ENCODE assay signal across 1 cellular context in the genomic region with DNA sequence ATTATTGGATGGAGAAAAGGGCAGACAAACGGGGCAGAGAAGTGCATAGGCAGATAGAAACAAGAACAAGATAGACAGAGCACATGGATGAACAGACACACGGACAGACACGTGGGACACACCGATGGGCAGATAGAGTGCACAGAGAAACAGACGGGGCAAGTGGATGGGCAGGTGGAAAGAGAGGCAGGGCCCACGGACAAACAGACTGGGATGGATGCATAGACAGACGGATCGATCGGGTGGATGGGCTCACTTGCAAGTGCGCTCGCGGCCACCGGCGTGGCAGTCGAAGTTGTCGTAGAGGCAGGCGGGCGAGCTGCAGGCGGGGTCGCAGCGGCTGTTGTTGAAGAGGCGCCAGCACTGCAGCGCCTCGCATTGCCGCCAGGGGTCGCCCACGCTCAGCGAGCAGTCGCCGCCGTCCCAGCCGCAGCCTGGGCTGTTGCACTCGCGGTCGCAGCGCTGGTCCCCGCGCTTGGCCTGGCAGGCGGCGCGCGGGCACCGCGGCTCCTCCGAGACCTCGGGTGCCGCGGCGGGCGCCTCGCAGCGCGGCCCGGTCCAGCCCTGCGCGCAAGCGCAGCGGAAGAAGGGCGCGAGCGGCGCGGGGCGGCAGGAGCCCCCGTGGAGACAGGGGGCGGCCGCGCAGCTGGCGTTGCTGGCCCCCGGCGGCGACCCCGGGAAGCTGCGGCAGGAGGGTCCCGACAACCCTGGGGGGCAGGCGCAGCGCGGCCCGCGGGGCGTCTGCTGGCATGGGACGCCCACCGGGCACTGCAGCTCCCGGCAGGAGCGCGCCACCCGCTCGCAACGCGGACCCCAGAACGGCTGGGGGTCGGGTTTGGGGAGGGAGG.
TF ChIP-seq lines count a peak whose summit lies in the region.

No MANE protein-coding gene starts in this region.

TF ChIP-seq in K562, 482 proteins besides CTCF, POLR2A, EP300 and RAD21 (continued from another document and continues in another):
- TF ChIP-seq, protein P1, sequence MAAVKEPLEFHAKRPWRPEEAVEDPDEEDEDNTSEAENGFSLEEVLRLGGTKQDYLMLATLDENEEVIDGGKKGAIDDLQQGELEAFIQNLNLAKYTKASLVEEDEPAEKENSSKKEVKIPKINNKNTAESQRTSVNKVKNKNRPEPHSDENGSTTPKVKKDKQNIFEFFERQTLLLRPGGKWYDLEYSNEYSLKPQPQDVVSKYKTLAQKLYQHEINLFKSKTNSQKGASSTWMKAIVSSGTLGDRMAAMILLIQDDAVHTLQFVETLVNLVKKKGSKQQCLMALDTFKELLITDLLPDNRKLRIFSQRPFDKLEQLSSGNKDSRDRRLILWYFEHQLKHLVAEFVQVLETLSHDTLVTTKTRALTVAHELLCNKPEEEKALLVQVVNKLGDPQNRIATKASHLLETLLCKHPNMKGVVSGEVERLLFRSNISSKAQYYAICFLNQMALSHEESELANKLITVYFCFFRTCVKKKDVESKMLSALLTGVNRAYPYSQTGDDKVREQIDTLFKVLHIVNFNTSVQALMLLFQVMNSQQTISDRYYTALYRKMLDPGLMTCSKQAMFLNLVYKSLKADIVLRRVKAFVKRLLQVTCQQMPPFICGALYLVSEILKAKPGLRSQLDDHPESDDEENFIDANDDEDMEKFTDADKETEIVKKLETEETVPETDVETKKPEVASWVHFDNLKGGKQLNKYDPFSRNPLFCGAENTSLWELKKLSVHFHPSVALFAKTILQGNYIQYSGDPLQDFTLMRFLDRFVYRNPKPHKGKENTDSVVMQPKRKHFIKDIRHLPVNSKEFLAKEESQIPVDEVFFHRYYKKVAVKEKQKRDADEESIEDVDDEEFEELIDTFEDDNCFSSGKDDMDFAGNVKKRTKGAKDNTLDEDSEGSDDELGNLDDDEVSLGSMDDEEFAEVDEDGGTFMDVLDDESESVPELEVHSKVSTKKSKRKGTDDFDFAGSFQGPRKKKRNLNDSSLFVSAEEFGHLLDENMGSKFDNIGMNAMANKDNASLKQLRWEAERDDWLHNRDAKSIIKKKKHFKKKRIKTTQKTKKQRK (IDR thresholded peaks at IDR 0.05; ENCODE audit: borderline replicate concordance, low read depth, low read length): no peak
- peak in 1 of 2 experiments; percentile 68; a peak in 3 of 4 replicates for TF ChIP-seq MNT (conservative IDR thresholded peaks at IDR 0.05)
- no peak for TF ChIP-seq TAF9B (IDR thresholded peaks at IDR 0.05; ENCODE audit: partially characterized antibody)
- no peak for TF ChIP-seq SMAD1 (IDR thresholded peaks at IDR 0.05; ENCODE audit: low read depth, low read length, partially characterized antibody)
- TF ChIP-seq PHF20 (IDR thresholded peaks at IDR 0.05; ENCODE audit: partially characterized antibody): no peak
- TF ChIP-seq FOXM1 (IDR thresholded peaks at IDR 0.05; ENCODE audit: low read depth): no peak
- no peak for TF ChIP-seq FOXM1 (CRISPR knock-in tag; IDR thresholded peaks at IDR 0.05; ENCODE audit: low read depth)
- no peak for TF ChIP-seq TEAD1 (CRISPR knock-in tag; IDR thresholded peaks at IDR 0.05)
- no peak for TF ChIP-seq ZNF282 (CRISPR knock-in tag; IDR thresholded peaks at IDR 0.05)
- no peak for TF ChIP-seq SRSF1 (IDR thresholded peaks at IDR 0.05; ENCODE audit: low read depth, low read length)
- TF ChIP-seq ZNF121 (CRISPR knock-in tag; conservative IDR thresholded peaks at IDR 0.05): no peak
- no peak for TF ChIP-seq STAT5B (CRISPR knock-in tag; IDR thresholded peaks at IDR 0.05)
- TF ChIP-seq ZNF586 (CRISPR knock-in tag; conservative IDR thresholded peaks at IDR 0.05): no peak
- TF ChIP-seq TRIM24 (IDR thresholded peaks at IDR 0.05): no peak
- peak; percentile 93 for TF ChIP-seq STAG1 (CRISPR knock-in tag; IDR thresholded peaks at IDR 0.05; ENCODE audit: borderline replicate concordance)
- TF ChIP-seq, protein P2, sequence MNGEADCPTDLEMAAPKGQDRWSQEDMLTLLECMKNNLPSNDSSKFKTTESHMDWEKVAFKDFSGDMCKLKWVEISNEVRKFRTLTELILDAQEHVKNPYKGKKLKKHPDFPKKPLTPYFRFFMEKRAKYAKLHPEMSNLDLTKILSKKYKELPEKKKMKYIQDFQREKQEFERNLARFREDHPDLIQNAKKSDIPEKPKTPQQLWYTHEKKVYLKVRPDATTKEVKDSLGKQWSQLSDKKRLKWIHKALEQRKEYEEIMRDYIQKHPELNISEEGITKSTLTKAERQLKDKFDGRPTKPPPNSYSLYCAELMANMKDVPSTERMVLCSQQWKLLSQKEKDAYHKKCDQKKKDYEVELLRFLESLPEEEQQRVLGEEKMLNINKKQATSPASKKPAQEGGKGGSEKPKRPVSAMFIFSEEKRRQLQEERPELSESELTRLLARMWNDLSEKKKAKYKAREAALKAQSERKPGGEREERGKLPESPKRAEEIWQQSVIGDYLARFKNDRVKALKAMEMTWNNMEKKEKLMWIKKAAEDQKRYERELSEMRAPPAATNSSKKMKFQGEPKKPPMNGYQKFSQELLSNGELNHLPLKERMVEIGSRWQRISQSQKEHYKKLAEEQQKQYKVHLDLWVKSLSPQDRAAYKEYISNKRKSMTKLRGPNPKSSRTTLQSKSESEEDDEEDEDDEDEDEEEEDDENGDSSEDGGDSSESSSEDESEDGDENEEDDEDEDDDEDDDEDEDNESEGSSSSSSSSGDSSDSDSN (IDR thresholded peaks at IDR 0.05; ENCODE audit: borderline replicate concordance in 1 of 2, low read depth in 2 of 2, low read length in 2 of 2): peak in 1 of 2 experiments; percentile 83; a peak in 1 of 4 replicates
- no peak for TF ChIP-seq IFI16 (CRISPR knock-in tag; IDR thresholded peaks at IDR 0.05)
- no peak for TF ChIP-seq RNF2 (IDR thresholded peaks at IDR 0.05)
- TF ChIP-seq ZNF431 (CRISPR knock-in tag; IDR thresholded peaks at IDR 0.05): no peak
- TF ChIP-seq ASH1L (IDR thresholded peaks at IDR 0.05; ENCODE audit: borderline replicate concordance, low read depth, partially characterized antibody): no peak
- no peak for TF ChIP-seq ZNF384 (IDR thresholded peaks at IDR 0.05; ENCODE audit: low read depth, low read length)
- TF ChIP-seq, protein P3, sequence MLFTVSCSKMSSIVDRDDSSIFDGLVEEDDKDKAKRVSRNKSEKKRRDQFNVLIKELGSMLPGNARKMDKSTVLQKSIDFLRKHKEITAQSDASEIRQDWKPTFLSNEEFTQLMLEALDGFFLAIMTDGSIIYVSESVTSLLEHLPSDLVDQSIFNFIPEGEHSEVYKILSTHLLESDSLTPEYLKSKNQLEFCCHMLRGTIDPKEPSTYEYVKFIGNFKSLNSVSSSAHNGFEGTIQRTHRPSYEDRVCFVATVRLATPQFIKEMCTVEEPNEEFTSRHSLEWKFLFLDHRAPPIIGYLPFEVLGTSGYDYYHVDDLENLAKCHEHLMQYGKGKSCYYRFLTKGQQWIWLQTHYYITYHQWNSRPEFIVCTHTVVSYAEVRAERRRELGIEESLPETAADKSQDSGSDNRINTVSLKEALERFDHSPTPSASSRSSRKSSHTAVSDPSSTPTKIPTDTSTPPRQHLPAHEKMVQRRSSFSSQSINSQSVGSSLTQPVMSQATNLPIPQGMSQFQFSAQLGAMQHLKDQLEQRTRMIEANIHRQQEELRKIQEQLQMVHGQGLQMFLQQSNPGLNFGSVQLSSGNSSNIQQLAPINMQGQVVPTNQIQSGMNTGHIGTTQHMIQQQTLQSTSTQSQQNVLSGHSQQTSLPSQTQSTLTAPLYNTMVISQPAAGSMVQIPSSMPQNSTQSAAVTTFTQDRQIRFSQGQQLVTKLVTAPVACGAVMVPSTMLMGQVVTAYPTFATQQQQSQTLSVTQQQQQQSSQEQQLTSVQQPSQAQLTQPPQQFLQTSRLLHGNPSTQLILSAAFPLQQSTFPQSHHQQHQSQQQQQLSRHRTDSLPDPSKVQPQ (CRISPR knock-in tag; IDR thresholded peaks at IDR 0.05; ENCODE audit: borderline replicate concordance): no peak
- no peak for TF ChIP-seq DDX20 (tag; IDR thresholded peaks at IDR 0.05; ENCODE audit: low read depth)
- no peak for TF ChIP-seq ETV6 (IDR thresholded peaks at IDR 0.05; ENCODE audit: borderline replicate concordance in 1 of 2, low read depth in 2 of 2, low read length in 1 of 2)
- no peak for TF ChIP-seq ETV6 (CRISPR knock-in tag; IDR thresholded peaks at IDR 0.05; ENCODE audit: borderline replicate concordance)
- no peak for TF ChIP-seq ZFPM2 (CRISPR knock-in tag; IDR thresholded peaks at IDR 0.05)
- no peak for TF ChIP-seq MITF (IDR thresholded peaks at IDR 0.05)
- no peak for TF ChIP-seq GTF2A2 (tag; IDR thresholded peaks at IDR 0.05)
- no peak for TF ChIP-seq SMARCA5 (IDR thresholded peaks at IDR 0.05)
- TF ChIP-seq ZNF354B (CRISPR knock-in tag; IDR thresholded peaks at IDR 0.05): no peak
- TF ChIP-seq ZNF561 (CRISPR knock-in tag; conservative IDR thresholded peaks at IDR 0.05): no peak
- no peak for TF ChIP-seq RAD51 (IDR thresholded peaks at IDR 0.05; ENCODE audit: borderline replicate concordance, low read depth)
- TF ChIP-seq KAT8 (IDR thresholded peaks at IDR 0.05; ENCODE audit: low read depth): no peak
- TF ChIP-seq TOE1 (IDR thresholded peaks at IDR 0.05; ENCODE audit: borderline replicate concordance): no peak
- TF ChIP-seq TOE1 (CRISPR knock-in tag; IDR thresholded peaks at IDR 0.05; ENCODE audit: borderline replicate concordance, low read depth): no peak
- no peak for TF ChIP-seq CBX3 (IDR thresholded peaks at IDR 0.05; ENCODE audit: borderline replicate concordance in 1 of 2, low read length in 2 of 2)
- TF ChIP-seq ARID1B (IDR thresholded peaks at IDR 0.05): no peak
- TF ChIP-seq PHB (CRISPR knock-in tag; IDR thresholded peaks at IDR 0.05): no peak
- TF ChIP-seq, protein P4, sequence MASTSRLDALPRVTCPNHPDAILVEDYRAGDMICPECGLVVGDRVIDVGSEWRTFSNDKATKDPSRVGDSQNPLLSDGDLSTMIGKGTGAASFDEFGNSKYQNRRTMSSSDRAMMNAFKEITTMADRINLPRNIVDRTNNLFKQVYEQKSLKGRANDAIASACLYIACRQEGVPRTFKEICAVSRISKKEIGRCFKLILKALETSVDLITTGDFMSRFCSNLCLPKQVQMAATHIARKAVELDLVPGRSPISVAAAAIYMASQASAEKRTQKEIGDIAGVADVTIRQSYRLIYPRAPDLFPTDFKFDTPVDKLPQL (IDR thresholded peaks at IDR 0.05; ENCODE audit: extremely low read depth, insufficient read length): no peak
- TF ChIP-seq ZBTB17 (CRISPR knock-in tag; IDR thresholded peaks at IDR 0.05): no peak
- peak; percentile 62; the same call in 1 of the 2 replicates for TF ChIP-seq MBD1 (CRISPR knock-in tag; IDR thresholded peaks at IDR 0.05)
- peak in 1 of 2 experiments; percentile 46; a peak in 1 of 4 replicates for TF ChIP-seq FOXK2 (conservative IDR thresholded peaks at IDR 0.05 in 1 of 2, IDR thresholded peaks at IDR 0.05 in 1 of 2; ENCODE audit: low read depth in 2 of 2)
- TF ChIP-seq, protein P5, sequence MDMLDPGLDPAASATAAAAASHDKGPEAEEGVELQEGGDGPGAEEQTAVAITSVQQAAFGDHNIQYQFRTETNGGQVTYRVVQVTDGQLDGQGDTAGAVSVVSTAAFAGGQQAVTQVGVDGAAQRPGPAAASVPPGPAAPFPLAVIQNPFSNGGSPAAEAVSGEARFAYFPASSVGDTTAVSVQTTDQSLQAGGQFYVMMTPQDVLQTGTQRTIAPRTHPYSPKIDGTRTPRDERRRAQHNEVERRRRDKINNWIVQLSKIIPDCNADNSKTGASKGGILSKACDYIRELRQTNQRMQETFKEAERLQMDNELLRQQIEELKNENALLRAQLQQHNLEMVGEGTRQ (CRISPR knock-in tag; IDR thresholded peaks at IDR 0.05): no peak
- peak; percentile 59 for TF ChIP-seq RBM25 (IDR thresholded peaks at IDR 0.05; ENCODE audit: low read depth, low read length, severe bottlenecking)
- TF ChIP-seq HNRNPLL (IDR thresholded peaks at IDR 0.05; ENCODE audit: low read depth, low read length, poor library complexity, severe bottlenecking): peak; percentile 25
- no peak for TF ChIP-seq U2AF2 (optimal IDR thresholded peaks at IDR 0.05; ENCODE audit: low read depth, low read length)
- TF ChIP-seq KHSRP (IDR thresholded peaks at IDR 0.05): no peak
- peak; percentile 51; the same call in 1 of the 2 replicates for TF ChIP-seq ATF7 (IDR thresholded peaks at IDR 0.05)
- no peak for TF ChIP-seq FOS (IDR thresholded peaks at IDR 0.05; ENCODE audit: extremely low read depth, insufficient read length)
- TF ChIP-seq BRCA1 (IDR thresholded peaks at IDR 0.05): no peak
- no peak for TF ChIP-seq BRCA1 (CRISPR knock-in tag; IDR thresholded peaks at IDR 0.05)
- no peak for TF ChIP-seq SRSF9 (IDR thresholded peaks at IDR 0.05; ENCODE audit: borderline replicate concordance, low read depth, low read length)
- peak; percentile 24 for TF ChIP-seq CCNT2 (IDR thresholded peaks at IDR 0.05; ENCODE audit: borderline replicate concordance, extremely low read depth, insufficient read length, low read depth, low read length)
- TF ChIP-seq NFE2 (IDR thresholded peaks at IDR 0.05; ENCODE audit: low read depth): no peak
